ENCODE assay signal across 22 cellular contexts in genomic region chr13:59770451-59770850, GRCh38.
DNase-seq lines count a peak whose midpoint lies in the region; FAIRE-seq and TF ChIP-seq lines count a peak whose summit lies in the region.
"Had no signal": no experiment of that assay in that cellular context is flagged by ENCODE, and none has a peak within 500 bp of the region (broad histone marks: within the 10 kb centered on the region; RNA-seq: fewer than 3 reads in every experiment).

No MANE protein-coding gene starts in this region.

- H2AFZ ChIP-seq in osteoblast (ENCODE audit: low read length) = peak overlapping the region; percentile 13

- H3K36me3 Mint-ChIP-seq in HFFc6 (ENCODE audit: low read depth) = peaks cover 11% of the 10 kb centered on the region

- no peak overlapping the region for H3K4me3 ChIP-seq in osteoblast (ENCODE audit: insufficient read depth, low read length)
- H3K4me3 ChIP-seq: BLaER1, HAP-1 had no signal

- no peaks in the 10 kb centered on the region for H3K9me3 ChIP-seq in osteoblast (ENCODE audit: low read depth, low read length)
- H3K9me3 ChIP-seq: BLaER1, HAP-1 had no signal

- H3K4me3 Mint-ChIP-seq in HFFc6 = no peak overlapping the region
- H3K4me3 Mint-ChIP-seq: CD4-positive, alpha-beta T cell had no signal

- no peaks in the 10 kb centered on the region for H3K27me3 Mint-ChIP-seq in HFFc6 (ENCODE audit: insufficient read depth)
- H3K27me3 Mint-ChIP-seq: CD4-positive, alpha-beta T cell had no signal

- H3K9me3 Mint-ChIP-seq in HFFc6 = no peaks in the 10 kb centered on the region; the same call in 1 of the 2 replicates
- H3K9me3 Mint-ChIP-seq: CD4-positive, alpha-beta T cell had no signal

- peak; percentile 54 for FAIRE-seq in TTC549 (lab: Jason Lieb, UNC)
- FAIRE-seq: GM18507 had no signal

- no peaks in the 10 kb centered on the region for H3K79me2 ChIP-seq in osteoblast (ENCODE audit: insufficient read depth, low read length)

- H3K27me3 ChIP-seq in osteoblast (ENCODE audit: insufficient read depth, low read length) = no peaks in the 10 kb centered on the region
- H3K27me3 ChIP-seq: BLaER1 had no signal

- H4K20me1 ChIP-seq in osteoblast (ENCODE audit: insufficient read depth, low read length) = no peaks in the 10 kb centered on the region
- H4K20me1 ChIP-seq: BLaER1 had no signal

- in situ Hi-C loops in GM13976 (cut with MboI; ENCODE audit: low sequenced_read_pairs, unreplicated experiment) = no loop called here

- TF ChIP-seq CTCF in HFFc6 (IDR thresholded peaks at IDR 0.05) (no peak), osteoblast (IDR thresholded peaks at IDR 0.05; ENCODE audit: extremely low read depth, low read depth, low read length) (no peak), GM13976 (IDR thresholded peaks at IDR 0.05; ENCODE audit: borderline replicate concordance, control extremely low read depth, extremely low read depth, insufficient read depth, missing control alignments) (no peak)

- no peaks in the 10 kb centered on the region for H3K36me3 ChIP-seq in osteoblast (ENCODE audit: insufficient read depth, low read length)
- H3K36me3 ChIP-seq: BLaER1, HAP-1 had no signal

- no peak for DNase-seq in HFFc6
- DNase-seq in fibroblast of gingiva (ENCODE audit: low read depth) = peak; percentile 3
- DNase-seq in osteoblast (ENCODE audit: insufficient read length, low spot score, missing footprints) = no peak
- DNase-seq in activated CD4-positive, alpha-beta T cell treated with anti-CD3 and anti-CD28 coated beads, Interleukin-2, amount 50 U/mL, for 48 hours = no peak
- no peak for DNase-seq in GM13976 (ENCODE audit: low spot score)
- DNase-seq in NCI-H524 (lab: John Stamatoyannopoulos, UW) = no peak
- DNase-seq: ACHN; CD4-positive, alpha-beta T cell; COR-L47; DMS79 treated with DMSO at 0.1 percent for 48 hours; KBM-7; NCI-H1092; NCI-H1436; NCI-H1930; NCI-H226; NCI-H510A treated with DMSO at 0.1 percent for 48 hours; NCI-H82 had no signal

- H3K4me1 ChIP-seq in osteoblast (ENCODE audit: insufficient read depth, low read length) = peaks cover 20% of the 10 kb centered on the region
- H3K4me1 ChIP-seq: BLaER1 had no signal

- H3K4me2 ChIP-seq in osteoblast (ENCODE audit: insufficient read depth, low read length) = no peak overlapping the region
- H3K4me2 ChIP-seq: BLaER1 had no signal

- peaks cover 78% of the 10 kb centered on the region for H3K4me1 Mint-ChIP-seq in HFFc6 (ENCODE audit: low read depth)

- peak overlapping the region; percentile 68 for H3K27ac Mint-ChIP-seq in HFFc6
- H3K27ac Mint-ChIP-seq: CD4-positive, alpha-beta T cell had no signal

- no peak overlapping the region for H3K27ac ChIP-seq in osteoblast (ENCODE audit: low read depth, low read length)
- H3K27ac ChIP-seq: BLaER1, HL-60 had no signal
